10 cellular contexts compared by ENCODE assay signal in genomic region chr15:49622561-49622960, GRCh38. TPM values are rescaled to one million over a fixed set of nuclear protein-coding genes. Genes with fewer than 3 reads are reported as not detected.
DNase-seq lines count a peak whose midpoint lies in the region; ATAC-seq and TF ChIP-seq lines count a peak whose summit lies in the region.
"Had no signal": no experiment of that assay in that cellular context is flagged by ENCODE, and none has a peak within 500 bp of the region (broad histone marks: within the 10 kb centered on the region; RNA-seq: fewer than 3 reads in every experiment).

No MANE protein-coding gene starts in this region.

- H3K4me1 ChIP-seq in CD4-positive, CD25-positive, alpha-beta regulatory T cell (ENCODE audit: control insufficient read depth, insufficient read depth, low read length, poor library complexity, severe bottlenecking) = peaks cover 26% of the 10 kb centered on the region
- peaks cover 38% of the 10 kb centered on the region for H3K4me1 ChIP-seq in neural progenitor cell

- TF ChIP-seq POLR2A in NB4 (IDR thresholded peaks at IDR 0.05; ENCODE audit: extremely low read depth, insufficient read length) = no peak

- peak overlapping the region; percentile 98 to 100 (median 98) for H3K4me3 Mint-ChIP-seq in CD4-positive, CD25-positive, alpha-beta regulatory T cell
- peak overlapping the region; percentile 98 for H3K4me3 Mint-ChIP-seq in neural progenitor cell

- no peaks in the 10 kb centered on the region for H3K9me3 ChIP-seq in CD4-positive, CD25-positive, alpha-beta regulatory T cell (ENCODE audit: control insufficient read depth in 2 of 2, low read length in 2 of 2)
- no peaks in the 10 kb centered on the region for H3K9me3 ChIP-seq in neural progenitor cell (ENCODE audit: low read depth)
- H3K9me3 ChIP-seq: SJSA1 had no signal

- ATAC-seq in CD4-positive, CD25-positive, alpha-beta regulatory T cell (ENCODE audit: low read depth in 2 of 2) = no peak
- no peak for ATAC-seq in GM18519 (IDR thresholded peaks at IDR 0.05; ENCODE audit: low FRiP score, unreplicated experiment)

- TF ChIP-seq CTCF in NB4 (IDR thresholded peaks at IDR 0.05; ENCODE audit: low read depth, low read length) (no peak), coronary artery (IDR thresholded peaks at IDR 0.05) (no peak), neural progenitor cell (IDR thresholded peaks at IDR 0.05) (peak; percentile 48)

- no peak overlapping the region for H3K27ac ChIP-seq in CD4-positive, CD25-positive, alpha-beta regulatory T cell (ENCODE audit: insufficient read depth, low read length, poor library complexity, severe bottlenecking)
- no peak overlapping the region for H3K27ac ChIP-seq in coronary artery
- H3K27ac ChIP-seq in neural progenitor cell = no peak overlapping the region
- H3K27ac ChIP-seq: SJSA1 had no signal

- H3K27me3 ChIP-seq in CD4-positive, CD25-positive, alpha-beta regulatory T cell (ENCODE audit: control insufficient read depth, insufficient read depth, low read length) = no peaks in the 10 kb centered on the region
- no peaks in the 10 kb centered on the region for H3K27me3 ChIP-seq in neural progenitor cell
- H3K27me3 ChIP-seq: SJSA1 had no signal

- peak overlapping the region; percentile 95 for H3K4me2 ChIP-seq in neural progenitor cell

- DNase-seq in CD4-positive, CD25-positive, alpha-beta regulatory T cell = no peak
- DNase-seq in NB4 (ENCODE audit: low read depth) = peak; percentile 19
- no peak for DNase-seq in coronary artery (ENCODE audit: low spot score)
- peak; percentile 45 for DNase-seq in neural progenitor cell (ENCODE audit: low spot score)
- no peak for DNase-seq in NK-92 (lab: John Stamatoyannopoulos, UW; ENCODE audit: unreplicated experiment)
- no peak for DNase-seq in GF-D8 (lab: John Stamatoyannopoulos, UW)
- no peak for DNase-seq in activated naive CD4-positive, alpha-beta T cell treated with anti-CD3 and anti-CD28 coated beads, Interleukin-2, amount 50 U/mL, for 16 hours
- DNase-seq: trophoblast cell had no signal

- peaks cover 0 to 9% (median 0%) of the 10 kb centered on the region in 7 donors for H3K9me3 Mint-ChIP-seq in CD4-positive, CD25-positive, alpha-beta regulatory T cell
- peaks cover 3% of the 10 kb centered on the region for H3K9me3 Mint-ChIP-seq in neural progenitor cell

- H3K27me3 Mint-ChIP-seq in CD4-positive, CD25-positive, alpha-beta regulatory T cell = peaks cover 5% of the 10 kb centered on the region
- H3K27me3 Mint-ChIP-seq in neural progenitor cell (ENCODE audit: insufficient read depth, low read depth) = no peaks in the 10 kb centered on the region

- no peak overlapping the region for H3K27ac Mint-ChIP-seq in CD4-positive, CD25-positive, alpha-beta regulatory T cell
- H3K27ac Mint-ChIP-seq in neural progenitor cell = no peak overlapping the region

- H3K36me3 Mint-ChIP-seq in CD4-positive, CD25-positive, alpha-beta regulatory T cell = peaks cover 28% of the 10 kb centered on the region
- H3K36me3 Mint-ChIP-seq in neural progenitor cell = peaks cover 16% of the 10 kb centered on the region

- H3K4me3 ChIP-seq in CD4-positive, CD25-positive, alpha-beta regulatory T cell (ENCODE audit: low read depth, low read length) = no peak overlapping the region
- peak overlapping the region; percentile 87 for H3K4me3 ChIP-seq in NB4 (ENCODE audit: low read depth, low read length)
- H3K4me3 ChIP-seq in coronary artery = peak overlapping the region; percentile 76
- peak overlapping the region; percentile 89 for H3K4me3 ChIP-seq in neural progenitor cell

- peaks cover 20% of the 10 kb centered on the region for H3K36me3 ChIP-seq in CD4-positive, CD25-positive, alpha-beta regulatory T cell (ENCODE audit: control insufficient read depth, insufficient read depth, low read length)
- no peaks in the 10 kb centered on the region for H3K36me3 ChIP-seq in neural progenitor cell

- peaks cover 36 to 50% (median 45%) of the 10 kb centered on the region in 4 donors for H3K4me1 Mint-ChIP-seq in CD4-positive, CD25-positive, alpha-beta regulatory T cell
- H3K4me1 Mint-ChIP-seq in neural progenitor cell = peaks cover 22% of the 10 kb centered on the region

- H4K20me1 ChIP-seq in neural progenitor cell (ENCODE audit: low read depth) = no peaks in the 10 kb centered on the region

- no peak overlapping the region for H3K9ac ChIP-seq in neural progenitor cell

- no peaks in the 10 kb centered on the region for H3F3A ChIP-seq in neural progenitor cell (ENCODE audit: low read depth)

- H2AFZ ChIP-seq in neural progenitor cell (replicated peaks) = no peak overlapping the region

- H3K79me2 ChIP-seq in neural progenitor cell (ENCODE audit: low read depth) = peaks cover 73% of the 10 kb centered on the region

RNA-seq across cellular contexts. Expression of gene DTWD1, which starts 1.7 kb away (rescaled TPM):
- 11.2 TPM for total RNA-seq in CD4-positive, CD25-positive, alpha-beta regulatory T cell
- 10 to 100 TPM; 15.4 to 23.9 (median 20.8) TPM for polyA plus RNA-seq in CD4-positive, CD25-positive, alpha-beta regulatory T cell
- 48.6 and 66.0 TPM in 2 replicates for total RNA-seq in neural progenitor cell (ENCODE audit: low replicate concordance)

RNA-seq across cellular contexts. Expression of gene FAM227B, which starts 1.9 kb away (rescaled TPM):
- total RNA-seq in CD4-positive, CD25-positive, alpha-beta regulatory T cell = 4.5 TPM
- polyA plus RNA-seq in CD4-positive, CD25-positive, alpha-beta regulatory T cell = 10 to 100 TPM; 11.3 to 18.3 (median 15.7) TPM
- 13.0 and 25.1 TPM in 2 replicates for total RNA-seq in neural progenitor cell (ENCODE audit: low replicate concordance)

Comparison
In these comparisons a context has a peak if more than half of its experiments do, and no peak if none do; other contexts are left out.
1. DNase-seq: peak in NB4 (single experiment) and neural progenitor cell (single experiment); none in CD4-positive, CD25-positive, alpha-beta regulatory T cell (0 of 3), coronary artery (single experiment), NK-92 (single experiment), GF-D8 (single experiment) and activated naive CD4-positive, alpha-beta T cell treated with anti-CD3 and anti-CD28 coated beads, Interleukin-2, amount 50 U/mL, for 16 hours (single experiment).